Comparison of ENCODE assay signal across 15 cellular contexts in the genomic region with DNA sequence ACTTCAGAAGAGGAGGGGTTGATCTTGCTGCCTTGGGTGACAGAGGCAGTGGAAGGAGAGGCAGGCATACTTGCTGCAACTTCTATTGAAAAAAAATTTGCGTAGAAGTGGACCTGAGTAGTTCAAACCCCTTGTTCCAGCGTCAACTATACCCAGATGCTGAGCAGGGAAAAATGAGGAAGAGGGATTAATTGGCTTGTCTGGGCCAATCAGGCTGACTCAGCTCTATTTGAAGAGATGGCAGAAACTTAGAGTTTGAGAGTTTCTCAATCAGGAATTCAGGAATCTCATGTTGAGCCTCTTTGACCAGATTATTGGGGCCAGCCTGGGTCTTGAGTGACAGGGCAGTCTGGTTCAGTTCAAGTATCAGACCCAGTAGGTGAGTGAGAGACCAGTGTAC. TPM values are rescaled to one million over a fixed set of nuclear protein-coding genes. Genes with fewer than 3 reads are reported as not detected.
DNase-seq lines count a peak whose midpoint lies in the region; ATAC-seq and TF ChIP-seq lines count a peak whose summit lies in the region.
"Had no signal": no experiment of that assay in that cellular context is flagged by ENCODE, and none has a peak within 500 bp of the region (broad histone marks: within the 10 kb centered on the region; RNA-seq: fewer than 3 reads in every experiment).

No MANE protein-coding gene starts in this region.

- H3K27ac Mint-ChIP-seq in activated CD8-positive, alpha-beta memory T cell treated with anti-CD3 and anti-CD28 coated beads, Interleukin-2, amount 10 ng/mL, durations not matched to agents 7 days and 5 days, result peak overlapping the region; percentile 8
- peak overlapping the region; percentile 61 for H3K27ac Mint-ChIP-seq in endothelial cell (ENCODE audit: unreplicated experiment)
- peak overlapping the region; percentile 20 for H3K27ac Mint-ChIP-seq in stimulated activated memory B cell treated with anti-CD40 and anti-IgM and Interleukin-4, amounts not matched to agents 10 μg/mL and 1 μg/mL and 100 μg/mL, for 72 hours

- CTCF ChIA-PET in activated CD8-positive, alpha-beta memory T cell treated with anti-CD3 and anti-CD28 coated beads, Interleukin-2, amount 10 ng/mL, durations not matched to agents 7 days and 5 days (lab: Charles Lee), result interaction anchor here (1.2 to 1.7 kb wide), 3 partner anchors 11 to 45 kb away, joined by 3 to 7 read pairs (median 4); no protein-coding TSS in a partner anchor

- no peak for DNase-seq in activated CD8-positive, alpha-beta memory T cell treated with anti-CD3 and anti-CD28 coated beads, Interleukin-2, amount 10 ng/mL, durations not matched to agents 7 days and 5 days
- no peak for DNase-seq in activated CD8-positive, alpha-beta memory T cell treated with anti-CD3 and anti-CD28 coated beads, Interleukin-2, amount 50 U/mL, for 4 hours
- DNase-seq in NB4 (ENCODE audit: low read depth), result peak; percentile 55
- DNase-seq in endothelial cell (ENCODE audit: low spot score), result no peak
- DNase-seq in NCI-H2029 (lab: John Stamatoyannopoulos, UW), result no peak
- no peak for DNase-seq in stimulated activated CD8-positive, alpha-beta memory T cell treated with anti-CD3 and anti-CD28 coated beads, Interleukin-4, amount 100 ng/mL, for 48 hours
- DNase-seq: activated CD4-positive, alpha-beta T cell treated with anti-CD3 and anti-CD28 coated beads, Interleukin-2, amount 50 U/mL, for 4 hours; cortex of kidney; DMS79; foreskin fibroblast; MG63; NCI-H2171; trophoblast cell had no signal

- no peak for TF ChIP-seq CTCF in NB4 (IDR thresholded peaks at IDR 0.05; ENCODE audit: low read depth, low read length)
- no peak for TF ChIP-seq CTCF in endothelial cell (IDR thresholded peaks at IDR 0.05; ENCODE audit: unreplicated experiment)

- H3K9me3 Mint-ChIP-seq in activated CD8-positive, alpha-beta memory T cell treated with anti-CD3 and anti-CD28 coated beads, Interleukin-2, amount 10 ng/mL, durations not matched to agents 7 days and 5 days (ENCODE audit: low read depth), result no peaks in the 10 kb centered on the region
- no peaks in the 10 kb centered on the region for H3K9me3 Mint-ChIP-seq in endothelial cell (ENCODE audit: unreplicated experiment)
- no peaks in the 10 kb centered on the region for H3K9me3 Mint-ChIP-seq in stimulated activated memory B cell treated with anti-CD40 and anti-IgM and Interleukin-4, amounts not matched to agents 10 μg/mL and 1 μg/mL and 100 μg/mL, for 72 hours

- H3K4me3 ChIP-seq in NB4 (ENCODE audit: low read depth, low read length), result no peak overlapping the region
- H3K4me3 ChIP-seq: MG63 had no signal

- peaks cover 22% of the 10 kb centered on the region for H3K4me1 Mint-ChIP-seq in activated CD8-positive, alpha-beta memory T cell treated with anti-CD3 and anti-CD28 coated beads, Interleukin-2, amount 10 ng/mL, durations not matched to agents 7 days and 5 days
- no peaks in the 10 kb centered on the region for H3K4me1 Mint-ChIP-seq in endothelial cell (ENCODE audit: unreplicated experiment)
- H3K4me1 Mint-ChIP-seq in stimulated activated memory B cell treated with anti-CD40 and anti-IgM and Interleukin-4, amounts not matched to agents 10 μg/mL and 1 μg/mL and 100 μg/mL, for 72 hours, result peaks cover 38% of the 10 kb centered on the region

- TF ChIP-seq POLR2A in NB4 (IDR thresholded peaks at IDR 0.05; ENCODE audit: extremely low read depth, insufficient read length), result no peak

- H3K36me3 Mint-ChIP-seq in activated CD8-positive, alpha-beta memory T cell treated with anti-CD3 and anti-CD28 coated beads, Interleukin-2, amount 10 ng/mL, durations not matched to agents 7 days and 5 days, result peaks cover 41% of the 10 kb centered on the region
- peaks cover 28% of the 10 kb centered on the region for H3K36me3 Mint-ChIP-seq in endothelial cell (ENCODE audit: low read depth, unreplicated experiment)
- peaks cover 43% of the 10 kb centered on the region for H3K36me3 Mint-ChIP-seq in stimulated activated memory B cell treated with anti-CD40 and anti-IgM and Interleukin-4, amounts not matched to agents 10 μg/mL and 1 μg/mL and 100 μg/mL, for 72 hours

- no peaks in the 10 kb centered on the region for H3K27me3 Mint-ChIP-seq in activated CD8-positive, alpha-beta memory T cell treated with anti-CD3 and anti-CD28 coated beads, Interleukin-2, amount 10 ng/mL, durations not matched to agents 7 days and 5 days
- no peaks in the 10 kb centered on the region for H3K27me3 Mint-ChIP-seq in endothelial cell (ENCODE audit: unreplicated experiment)
- no peaks in the 10 kb centered on the region for H3K27me3 Mint-ChIP-seq in stimulated activated memory B cell treated with anti-CD40 and anti-IgM and Interleukin-4, amounts not matched to agents 10 μg/mL and 1 μg/mL and 100 μg/mL, for 72 hours

- H3K4me3 Mint-ChIP-seq in activated CD8-positive, alpha-beta memory T cell treated with anti-CD3 and anti-CD28 coated beads, Interleukin-2, amount 10 ng/mL, durations not matched to agents 7 days and 5 days, result no peak overlapping the region
- H3K4me3 Mint-ChIP-seq in endothelial cell (ENCODE audit: unreplicated experiment), result no peak overlapping the region
- H3K4me3 Mint-ChIP-seq in stimulated activated memory B cell treated with anti-CD40 and anti-IgM and Interleukin-4, amounts not matched to agents 10 μg/mL and 1 μg/mL and 100 μg/mL, for 72 hours, result no peak overlapping the region

- ATAC-seq in activated CD8-positive, alpha-beta memory T cell treated with anti-CD3 and anti-CD28 coated beads, Interleukin-2, amount 10 ng/mL, durations not matched to agents 7 days and 5 days, result no peak
- ATAC-seq in stimulated activated memory B cell treated with anti-CD40 and anti-IgM and Interleukin-4, amounts not matched to agents 10 μg/mL and 1 μg/mL and 100 μg/mL, for 72 hours, result no peak
- no peak for ATAC-seq in HG03175 (IDR thresholded peaks at IDR 0.05; ENCODE audit: unreplicated experiment)

RNA-seq across cellular contexts. Expression of gene CASC3, which starts 17.6 kb away (rescaled TPM):
- 10 to 100 TPM; 89.8 to 90.5 TPM for total RNA-seq in activated CD8-positive, alpha-beta memory T cell treated with anti-CD3 and anti-CD28 coated beads, Interleukin-2, amount 10 ng/mL, durations not matched to agents 7 days and 5 days
- 96.4 TPM for total RNA-seq in endothelial cell (ENCODE audit: unreplicated experiment)

RNA-seq across cellular contexts. Expression of gene RAPGEFL1, which starts 19.3 kb away (rescaled TPM):
- total RNA-seq in activated CD8-positive, alpha-beta memory T cell treated with anti-CD3 and anti-CD28 coated beads, Interleukin-2, amount 10 ng/mL, durations not matched to agents 7 days and 5 days, result 1 to 10 TPM; 4.4 to 4.6 TPM
- 18.3 TPM for total RNA-seq in endothelial cell (ENCODE audit: unreplicated experiment)

RNA-seq across cellular contexts. Expression of gene MSL1, which starts 36.2 kb away (rescaled TPM):
- total RNA-seq in activated CD8-positive, alpha-beta memory T cell treated with anti-CD3 and anti-CD28 coated beads, Interleukin-2, amount 10 ng/mL, durations not matched to agents 7 days and 5 days, result 10 to 100 TPM; 91.4 to 94.7 TPM
- 96.2 TPM for total RNA-seq in endothelial cell (ENCODE audit: unreplicated experiment)

RNA-seq across cellular contexts. Expression of gene NR1D1, which starts 57.6 kb away (rescaled TPM):
- 1 to 10 TPM; 3.3 to 4.8 TPM for total RNA-seq in activated CD8-positive, alpha-beta memory T cell treated with anti-CD3 and anti-CD28 coated beads, Interleukin-2, amount 10 ng/mL, durations not matched to agents 7 days and 5 days
- total RNA-seq in endothelial cell (ENCODE audit: unreplicated experiment), result 2.6 TPM

Comparison
In these comparisons a context has a peak if more than half of its experiments do, and no peak if none do; other contexts are left out.
1. H3K27ac Mint-ChIP-seq: peak in every context shown above with its lines; median percentile 61 in endothelial cell; 20 in stimulated activated memory B cell treated with anti-CD40 and anti-IgM and Interleukin-4, amounts not matched to agents 10 μg/mL and 1 μg/mL and 100 μg/mL, for 72 hours; 8 in activated CD8-positive, alpha-beta memory T cell treated with anti-CD3 and anti-CD28 coated beads, Interleukin-2, amount 10 ng/mL, durations not matched to agents 7 days and 5 days.